ENCODE assay signal across 34 cellular contexts in the genomic region with DNA sequence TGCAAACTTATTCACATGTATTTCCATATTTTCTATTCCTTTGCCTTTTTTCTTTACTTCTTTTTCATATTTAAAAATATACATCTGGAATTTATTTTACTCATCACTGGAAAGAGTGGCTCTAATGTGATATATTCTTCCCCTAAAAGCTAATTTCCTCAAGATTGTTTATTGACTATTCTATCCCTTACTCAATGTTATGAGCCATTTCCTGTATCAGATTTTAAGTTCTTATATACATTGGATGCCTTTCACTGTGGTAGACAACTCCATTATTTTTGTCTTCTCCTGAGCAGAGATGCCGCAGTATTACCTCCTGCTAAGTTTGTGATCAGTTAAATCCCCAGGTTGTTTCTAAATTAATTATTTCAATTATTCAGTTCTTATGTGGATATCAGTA.
"Had no signal": no experiment of that assay in that cellular context is flagged by ENCODE, and none has a peak within 500 bp of the region (broad histone marks: within the 10 kb centered on the region; RNA-seq: fewer than 3 reads in every experiment).

No MANE protein-coding gene starts in this region.

- DNase-seq: activated B cell treated with CpG ODN at 0.5 μM for 24 hours; activated CD4-positive, alpha-beta memory T cell treated with anti-CD3 and anti-CD28 coated beads for 36 hours; activated CD4-positive, alpha-beta T cell treated with anti-CD3 and anti-CD28 coated beads for 4 hours; activated CD4-positive, alpha-beta T cell treated with anti-CD3 and anti-CD28 coated beads, Interleukin-2, amount 10 ng/mL, durations not matched to agents 24 days and 14 days; activated CD4-positive, alpha-beta T cell treated with anti-CD3 and anti-CD28 coated beads, Interleukin-2, amount 50 U/mL, for 1 hour; activated CD4-positive, alpha-beta T cell treated with anti-CD3 and anti-CD28 coated beads, Interleukin-2, amount 50 U/mL, for 4 hours; activated CD4-positive, CD25-positive, alpha-beta regulatory T cell treated with anti-CD3 and anti-CD28 coated beads, Interleukin-2, amount 50 U/mL, for 72 hours; activated CD8-positive, alpha-beta memory T cell treated with anti-CD3 and anti-CD28 coated beads, Interleukin-2, amount 50 U/mL, for 4 hours; activated CD8-positive, alpha-beta T cell treated with anti-CD3 and anti-CD28 coated beads for 36 hours; activated effector memory CD4-positive, alpha-beta T cell treated with anti-CD3 and anti-CD28 coated beads, Interleukin-2, amount 50 U/mL, for 16 hours; activated gamma-delta T cell treated with Interleukin-2 at 50 U/mL for 16 hours; activated naive CD4-positive, alpha-beta T cell; activated naive CD4-positive, alpha-beta T cell treated with anti-CD3 and anti-CD28 coated beads for 36 hours; activated naive CD4-positive, alpha-beta T cell treated with anti-CD3 and anti-CD28 coated beads, Interleukin-2, amount 50 U/mL, for 16 hours; activated naive CD8-positive, alpha-beta T cell treated with anti-CD3 and anti-CD28 coated beads for 36 hours; activated T-cell treated with anti-CD3 and anti-CD28 coated beads for 4 hours; activated T-cell treated with anti-CD3 and anti-CD28 coated beads, Interleukin-2, amount 50 U/mL, for 1 hour; activated T-cell treated with anti-CD3 and anti-CD28 coated beads, Interleukin-2, amount 50 U/mL, for 4 hours; activated T-cell treated with anti-CD3 and anti-CD28 coated beads, Interleukin-2, amount 50 U/mL, for 72 hours; adrenal gland; amniotic stem cell; aorta; body of pancreas; brain microvascular endothelial cell; cerebellar nuclear complex; T-helper 2 cell; T-helper 9 cell had no signal

- H3K4me3 ChIP-seq: adrenal gland, body of pancreas, breast epithelium, cardiac muscle cell had no signal

- FAIRE-seq: astrocyte, TTC549 had no signal

- H3K4me1 ChIP-seq: adrenal gland, body of pancreas, breast epithelium had no signal

- ATAC-seq: activated CD8-positive, alpha-beta T cell treated with anti-CD3 and anti-CD28 coated beads for 36 hours; activated naive CD4-positive, alpha-beta T cell treated with anti-CD3 and anti-CD28 coated beads, Interleukin-2, amount 50 U/mL, for 72 hours; activated T-cell treated with anti-CD3 and anti-CD28 coated beads, Interleukin-2, amount 50 U/mL, for 4 hours; activated T-cell treated with anti-CD3 and anti-CD28 coated beads, Interleukin-2, amount 50 U/mL, for 72 hours; activated T-helper 17 cell treated with anti-CD3 and anti-CD28 coated beads, Interleukin-2, amount 50 U/mL, for 72 hours; body of pancreas had no signal

- H3K36me3 ChIP-seq: adrenal gland, brain microvascular endothelial cell, breast epithelium, cardiac muscle cell had no signal

- H3K9me3 ChIP-seq: adrenal gland, body of pancreas, breast epithelium had no signal

- H3K27me3 ChIP-seq: adrenal gland, body of pancreas, brain microvascular endothelial cell, breast epithelium, cardiac muscle cell had no signal

- H3K27ac ChIP-seq: adrenal gland, body of pancreas, brain microvascular endothelial cell, breast epithelium, cardiac muscle cell, VCaP had no signal
